1 cellular context compared by ENCODE assay signal in the genomic region with DNA sequence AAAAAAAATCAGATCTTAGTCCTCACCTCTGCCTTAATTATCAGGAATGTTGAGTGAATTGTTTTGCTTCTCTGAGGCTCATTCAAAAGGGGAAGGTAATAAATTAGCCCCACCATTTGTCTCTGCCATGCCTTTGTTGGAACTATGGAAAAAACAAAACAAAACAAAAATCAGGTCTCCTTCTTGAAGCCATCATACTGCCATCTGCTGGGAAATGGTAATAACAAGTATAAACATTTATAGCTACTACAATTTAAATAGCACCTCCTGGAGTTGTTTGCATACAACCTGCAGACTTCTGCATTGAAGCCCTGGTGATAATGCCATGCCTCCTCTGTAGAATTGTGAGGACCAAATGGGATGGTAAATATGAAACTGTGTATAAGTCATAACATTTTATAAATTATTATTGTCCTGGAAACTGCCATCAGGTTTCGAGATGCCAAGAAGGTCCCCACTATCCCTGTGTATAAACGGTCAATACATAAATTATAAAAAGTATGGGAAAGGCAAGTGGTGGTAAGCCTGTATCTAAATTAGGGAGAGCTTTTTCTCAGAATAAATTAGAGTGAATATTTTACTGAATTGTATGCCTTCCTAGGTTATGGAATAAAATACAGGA.
TF ChIP-seq lines count a peak whose summit lies in the region.

No MANE protein-coding gene starts in this region.

TF ChIP-seq in HepG2, 621 proteins besides CTCF, POLR2A, EP300 and RAD21 (continued from another document):
- no peak for TF ChIP-seq ZNF280D (CRISPR knock-in tag; IDR thresholded peaks at IDR 0.05)
- TF ChIP-seq MAFG (CRISPR knock-in tag; IDR thresholded peaks at IDR 0.05), result no peak
- no peak for TF ChIP-seq ZNF276 (CRISPR knock-in tag; IDR thresholded peaks at IDR 0.05; ENCODE audit: low read depth)
- no peak for TF ChIP-seq CSRNP2 (CRISPR knock-in tag; conservative IDR thresholded peaks at IDR 0.05; ENCODE audit: low read depth)
- no peak for TF ChIP-seq ZNF138 (CRISPR knock-in tag; IDR thresholded peaks at IDR 0.05; ENCODE audit: low read depth)
- TF ChIP-seq, protein P1, sequence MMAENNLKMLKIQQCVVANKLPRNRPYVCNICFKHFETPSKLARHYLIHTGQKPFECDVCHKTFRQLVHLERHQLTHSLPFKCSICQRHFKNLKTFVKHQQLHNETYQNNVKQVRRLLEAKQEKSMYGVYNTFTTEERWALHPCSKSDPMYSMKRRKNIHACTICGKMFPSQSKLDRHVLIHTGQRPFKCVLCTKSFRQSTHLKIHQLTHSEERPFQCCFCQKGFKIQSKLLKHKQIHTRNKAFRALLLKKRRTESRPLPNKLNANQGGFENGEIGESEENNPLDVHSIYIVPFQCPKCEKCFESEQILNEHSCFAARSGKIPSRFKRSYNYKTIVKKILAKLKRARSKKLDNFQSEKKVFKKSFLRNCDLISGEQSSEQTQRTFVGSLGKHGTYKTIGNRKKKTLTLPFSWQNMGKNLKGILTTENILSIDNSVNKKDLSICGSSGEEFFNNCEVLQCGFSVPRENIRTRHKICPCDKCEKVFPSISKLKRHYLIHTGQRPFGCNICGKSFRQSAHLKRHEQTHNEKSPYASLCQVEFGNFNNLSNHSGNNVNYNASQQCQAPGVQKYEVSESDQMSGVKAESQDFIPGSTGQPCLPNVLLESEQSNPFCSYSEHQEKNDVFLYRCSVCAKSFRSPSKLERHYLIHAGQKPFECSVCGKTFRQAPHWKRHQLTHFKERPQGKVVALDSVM (CRISPR knock-in tag; IDR thresholded peaks at IDR 0.05), result no peak
- no peak for TF ChIP-seq MATR3 (CRISPR knock-in tag; IDR thresholded peaks at IDR 0.05)
- no peak for TF ChIP-seq SOX6 (IDR thresholded peaks at IDR 0.05)
- no peak for TF ChIP-seq SOX6 (CRISPR knock-in tag; IDR thresholded peaks at IDR 0.05)
- TF ChIP-seq, protein P2, sequence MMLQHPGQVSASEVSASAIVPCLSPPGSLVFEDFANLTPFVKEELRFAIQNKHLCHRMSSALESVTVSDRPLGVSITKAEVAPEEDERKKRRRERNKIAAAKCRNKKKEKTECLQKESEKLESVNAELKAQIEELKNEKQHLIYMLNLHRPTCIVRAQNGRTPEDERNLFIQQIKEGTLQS (CRISPR knock-in tag; IDR thresholded peaks at IDR 0.05), result no peak
- no peak for TF ChIP-seq ZNF33A (CRISPR knock-in tag; IDR thresholded peaks at IDR 0.05; ENCODE audit: borderline replicate concordance)
- no peak for TF ChIP-seq KLF15 (CRISPR knock-in tag; IDR thresholded peaks at IDR 0.05; ENCODE audit: borderline replicate concordance)
- TF ChIP-seq AHR (CRISPR knock-in tag; IDR thresholded peaks at IDR 0.05), result no peak
- no peak for TF ChIP-seq ZNF747 (CRISPR knock-in tag; IDR thresholded peaks at IDR 0.05; ENCODE audit: borderline replicate concordance)
- TF ChIP-seq GLI4 (CRISPR knock-in tag; IDR thresholded peaks at IDR 0.05; ENCODE audit: borderline replicate concordance), result no peak
- TF ChIP-seq, protein P3, sequence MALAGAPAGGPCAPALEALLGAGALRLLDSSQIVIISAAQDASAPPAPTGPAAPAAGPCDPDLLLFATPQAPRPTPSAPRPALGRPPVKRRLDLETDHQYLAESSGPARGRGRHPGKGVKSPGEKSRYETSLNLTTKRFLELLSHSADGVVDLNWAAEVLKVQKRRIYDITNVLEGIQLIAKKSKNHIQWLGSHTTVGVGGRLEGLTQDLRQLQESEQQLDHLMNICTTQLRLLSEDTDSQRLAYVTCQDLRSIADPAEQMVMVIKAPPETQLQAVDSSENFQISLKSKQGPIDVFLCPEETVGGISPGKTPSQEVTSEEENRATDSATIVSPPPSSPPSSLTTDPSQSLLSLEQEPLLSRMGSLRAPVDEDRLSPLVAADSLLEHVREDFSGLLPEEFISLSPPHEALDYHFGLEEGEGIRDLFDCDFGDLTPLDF (CRISPR knock-in tag; IDR thresholded peaks at IDR 0.05), result no peak
- no peak for TF ChIP-seq ZNF773 (CRISPR knock-in tag; IDR thresholded peaks at IDR 0.05; ENCODE audit: borderline replicate concordance)
- no peak for TF ChIP-seq IRX3 (CRISPR knock-in tag; IDR thresholded peaks at IDR 0.05; ENCODE audit: borderline replicate concordance, low read depth)
- no peak for TF ChIP-seq CEBPG (CRISPR knock-in tag; IDR thresholded peaks at IDR 0.05)
- no peak for TF ChIP-seq ZNF768 (CRISPR knock-in tag; IDR thresholded peaks at IDR 0.05)
- no peak for TF ChIP-seq ASH2L (IDR thresholded peaks at IDR 0.05; ENCODE audit: insufficient read length, low read depth, low read length)
